In genomic region chr19:19294914-19295313, GRCh38 we compare ENCODE assay signal across 32 cellular contexts. TPM values are rescaled to one million over a fixed set of nuclear protein-coding genes. Genes with fewer than 3 reads are reported as not detected.
"Had no signal": no experiment of that assay in that cellular context is flagged by ENCODE, and none has a peak within 500 bp of the region (broad histone marks: within the 10 kb centered on the region; RNA-seq: fewer than 3 reads in every experiment).

No MANE protein-coding gene starts in this region.

- H3K27ac Mint-ChIP-seq: activated CD4-positive, alpha-beta memory T cell treated with anti-CD3 and anti-CD28 coated beads for 36 hours; activated CD4-positive, alpha-beta T cell treated with anti-CD3 and anti-CD28 coated beads for 36 hours; activated CD4-positive, alpha-beta T cell treated with anti-CD3 and anti-CD28 coated beads, Interleukin-2, amount 10 ng/mL, durations not matched to agents 24 days and 14 days; activated naive CD4-positive, alpha-beta T cell treated with anti-CD3 and anti-CD28 coated beads, Interleukin-2, amount 10 ng/mL, durations not matched to agents 7 days and 5 days; activated naive CD8-positive, alpha-beta T cell treated with anti-CD3 and anti-CD28 coated beads, Interleukin-2, amount 10 ng/mL, durations not matched to agents 7 days and 5 days; activated T-cell treated with anti-CD3 and anti-CD28 coated beads, Interleukin-2, amount 50 U/mL, for 72 hours; effector memory CD8-positive, alpha-beta T cell; T-cell; T-helper 1 cell treated with Interleukin-12 subunit alpha and Interleukin-12 subunit beta and Interleukin-4 antibody, amounts not matched to agents 30 μg/mL and 1 μg/mL, for 36 hours; T-helper 2 cell treated with Interferon-gamma antibody and Interleukin-4, amounts not matched to agents 5 μg/mL and 100 μg/mL, for 36 hours had no signal

- ATAC-seq: activated CD4-positive, alpha-beta T cell treated with anti-CD3 and anti-CD28 coated beads for 36 hours; activated naive CD4-positive, alpha-beta T cell treated with anti-CD3 and anti-CD28 coated beads, Interleukin-2, amount 50 U/mL, for 72 hours; activated T-cell treated with anti-CD3 and anti-CD28 coated beads, Interleukin-2, amount 50 U/mL, for 72 hours; effector memory CD8-positive, alpha-beta T cell; foreskin keratinocyte; gastrocnemius medialis; heart left ventricle; T-cell had no signal

- H3K4me1 Mint-ChIP-seq: activated CD4-positive, alpha-beta T cell treated with anti-CD3 and anti-CD28 coated beads for 36 hours; activated CD4-positive, alpha-beta T cell treated with anti-CD3 and anti-CD28 coated beads, Interleukin-2, amount 10 ng/mL, durations not matched to agents 24 days and 14 days; activated naive CD4-positive, alpha-beta T cell treated with anti-CD3 and anti-CD28 coated beads, Interleukin-2, amount 10 ng/mL, durations not matched to agents 7 days and 5 days; activated naive CD8-positive, alpha-beta T cell treated with anti-CD3 and anti-CD28 coated beads, Interleukin-2, amount 10 ng/mL, durations not matched to agents 7 days and 5 days; brain; T-cell had no signal

- H3K27me3 ChIP-seq: ascending aorta, esophagus muscularis mucosa, foreskin keratinocyte, gastrocnemius medialis, heart left ventricle had no signal

- H3K4me3 ChIP-seq: ascending aorta, esophagus muscularis mucosa, gastrocnemius medialis, heart left ventricle had no signal

- H3K27me3 Mint-ChIP-seq: activated CD4-positive, alpha-beta memory T cell treated with anti-CD3 and anti-CD28 coated beads for 36 hours; activated CD4-positive, alpha-beta T cell treated with anti-CD3 and anti-CD28 coated beads for 36 hours; activated CD4-positive, alpha-beta T cell treated with anti-CD3 and anti-CD28 coated beads, Interleukin-2, amount 10 ng/mL, durations not matched to agents 24 days and 14 days; activated naive CD4-positive, alpha-beta T cell treated with anti-CD3 and anti-CD28 coated beads, Interleukin-2, amount 10 ng/mL, durations not matched to agents 7 days and 5 days; activated naive CD8-positive, alpha-beta T cell treated with anti-CD3 and anti-CD28 coated beads, Interleukin-2, amount 10 ng/mL, durations not matched to agents 7 days and 5 days; activated T-cell treated with anti-CD3 and anti-CD28 coated beads, Interleukin-2, amount 50 U/mL, for 24 hours; brain; effector memory CD8-positive, alpha-beta T cell; T-cell had no signal

- H3K9me3 ChIP-seq: ascending aorta, gastrocnemius medialis had no signal

- H3K9me3 Mint-ChIP-seq: activated CD4-positive, alpha-beta T cell treated with anti-CD3 and anti-CD28 coated beads, Interleukin-2, amount 10 ng/mL, durations not matched to agents 24 days and 14 days; activated naive CD4-positive, alpha-beta T cell treated with anti-CD3 and anti-CD28 coated beads, Interleukin-2, amount 10 ng/mL, durations not matched to agents 7 days and 5 days; activated naive CD4-positive, alpha-beta T cell treated with anti-CD3 and anti-CD28 coated beads, Interleukin-2, amount 50 U/mL, for 72 hours; activated naive CD8-positive, alpha-beta T cell treated with anti-CD3 and anti-CD28 coated beads, Interleukin-2, amount 10 ng/mL, durations not matched to agents 7 days and 5 days; effector memory CD8-positive, alpha-beta T cell; T-helper 1 cell treated with Interleukin-12 subunit alpha and Interleukin-12 subunit beta and Interleukin-4 antibody, amounts not matched to agents 30 μg/mL and 1 μg/mL, for 36 hours; T-helper 2 cell treated with Interferon-gamma antibody and Interleukin-4, amounts not matched to agents 5 μg/mL and 100 μg/mL, for 36 hours had no signal

- DNase-seq: activated CD4-positive, alpha-beta memory T cell treated with anti-CD3 and anti-CD28 coated beads for 36 hours; activated CD4-positive, alpha-beta T cell treated with anti-CD3 and anti-CD28 coated beads for 36 hours; activated CD4-positive, alpha-beta T cell treated with anti-CD3 and anti-CD28 coated beads, Interleukin-2, amount 10 ng/mL, durations not matched to agents 24 days and 14 days; activated CD4-positive, CD25-positive, alpha-beta regulatory T cell; activated CD4-positive, CD25-positive, alpha-beta regulatory T cell treated with anti-CD3 and anti-CD28 coated beads, Interleukin-2, amount 50 U/mL, for 72 hours; activated CD8-positive, alpha-beta memory T cell treated with anti-CD3 and anti-CD28 coated beads, Interleukin-2, amount 50 U/mL, for 48 hours; activated gamma-delta T cell; activated naive CD4-positive, alpha-beta T cell; activated naive CD4-positive, alpha-beta T cell treated with anti-CD3 and anti-CD28 coated beads, Interleukin-2, amount 10 ng/mL, durations not matched to agents 7 days and 5 days; activated naive CD8-positive, alpha-beta T cell treated with anti-CD3 and anti-CD28 coated beads, Interleukin-2, amount 10 ng/mL, durations not matched to agents 7 days and 5 days; activated T-cell treated with anti-CD3 and anti-CD28 coated beads for 4 hours; activated T-cell treated with anti-CD3 and anti-CD28 coated beads, Interleukin-2, amount 50 U/mL, for 24 hours; activated T-cell treated with anti-CD3 and anti-CD28 coated beads, Interleukin-2, amount 50 U/mL, for 72 hours; cortex of kidney; dermis blood vessel endothelial cell; effector CD4-positive, alpha-beta T cell; effector memory CD8-positive, alpha-beta T cell; erythroblast; foreskin keratinocyte; gastrocnemius medialis; glutamatergic neuron; heart left ventricle; SW 1271; T-cell; T1000 had no signal

- H3K27ac ChIP-seq: ascending aorta, esophagus muscularis mucosa, foreskin keratinocyte, gastrocnemius medialis, heart left ventricle had no signal

- H3K4me1 ChIP-seq: ascending aorta, foreskin keratinocyte, gastrocnemius medialis, heart left ventricle had no signal

- H3K4me3 Mint-ChIP-seq: activated CD4-positive, alpha-beta memory T cell treated with anti-CD3 and anti-CD28 coated beads for 36 hours; activated CD4-positive, alpha-beta T cell treated with anti-CD3 and anti-CD28 coated beads for 36 hours; activated CD4-positive, alpha-beta T cell treated with anti-CD3 and anti-CD28 coated beads, Interleukin-2, amount 10 ng/mL, durations not matched to agents 24 days and 14 days; activated naive CD4-positive, alpha-beta T cell treated with anti-CD3 and anti-CD28 coated beads, Interleukin-2, amount 10 ng/mL, durations not matched to agents 7 days and 5 days; activated naive CD8-positive, alpha-beta T cell treated with anti-CD3 and anti-CD28 coated beads, Interleukin-2, amount 10 ng/mL, durations not matched to agents 7 days and 5 days; activated T-cell treated with anti-CD3 and anti-CD28 coated beads, Interleukin-2, amount 50 U/mL, for 24 hours; activated T-cell treated with anti-CD3 and anti-CD28 coated beads, Interleukin-2, amount 50 U/mL, for 72 hours; brain; effector memory CD8-positive, alpha-beta T cell; T-cell; T-helper 1 cell treated with Interleukin-12 subunit alpha and Interleukin-12 subunit beta and Interleukin-4 antibody, amounts not matched to agents 30 μg/mL and 1 μg/mL, for 36 hours; T-helper 2 cell treated with Interferon-gamma antibody and Interleukin-4, amounts not matched to agents 5 μg/mL and 100 μg/mL, for 36 hours had no signal

RNA-seq across cellular contexts. Expression of gene TM6SF2, which starts 21.8 kb away (rescaled TPM):
- total RNA-seq: activated CD4-positive, alpha-beta memory T cell treated with anti-CD3 and anti-CD28 coated beads for 36 hours; activated CD4-positive, alpha-beta T cell treated with anti-CD3 and anti-CD28 coated beads for 36 hours; activated CD4-positive, alpha-beta T cell treated with anti-CD3 and anti-CD28 coated beads, Interleukin-2, amount 10 ng/mL, durations not matched to agents 24 days and 14 days; activated naive CD4-positive, alpha-beta T cell treated with anti-CD3 and anti-CD28 coated beads, Interleukin-2, amount 50 U/mL, for 72 hours; activated naive CD8-positive, alpha-beta T cell treated with anti-CD3 and anti-CD28 coated beads, Interleukin-2, amount 10 ng/mL, durations not matched to agents 7 days and 5 days; activated T-cell treated with anti-CD3 and anti-CD28 coated beads, Interleukin-2, amount 50 U/mL, for 72 hours; bronchial epithelial cell; dermis blood vessel endothelial cell; foreskin keratinocyte; T-cell had no signal
